ENCODE assay signal across 8 cellular contexts in the genomic region with DNA sequence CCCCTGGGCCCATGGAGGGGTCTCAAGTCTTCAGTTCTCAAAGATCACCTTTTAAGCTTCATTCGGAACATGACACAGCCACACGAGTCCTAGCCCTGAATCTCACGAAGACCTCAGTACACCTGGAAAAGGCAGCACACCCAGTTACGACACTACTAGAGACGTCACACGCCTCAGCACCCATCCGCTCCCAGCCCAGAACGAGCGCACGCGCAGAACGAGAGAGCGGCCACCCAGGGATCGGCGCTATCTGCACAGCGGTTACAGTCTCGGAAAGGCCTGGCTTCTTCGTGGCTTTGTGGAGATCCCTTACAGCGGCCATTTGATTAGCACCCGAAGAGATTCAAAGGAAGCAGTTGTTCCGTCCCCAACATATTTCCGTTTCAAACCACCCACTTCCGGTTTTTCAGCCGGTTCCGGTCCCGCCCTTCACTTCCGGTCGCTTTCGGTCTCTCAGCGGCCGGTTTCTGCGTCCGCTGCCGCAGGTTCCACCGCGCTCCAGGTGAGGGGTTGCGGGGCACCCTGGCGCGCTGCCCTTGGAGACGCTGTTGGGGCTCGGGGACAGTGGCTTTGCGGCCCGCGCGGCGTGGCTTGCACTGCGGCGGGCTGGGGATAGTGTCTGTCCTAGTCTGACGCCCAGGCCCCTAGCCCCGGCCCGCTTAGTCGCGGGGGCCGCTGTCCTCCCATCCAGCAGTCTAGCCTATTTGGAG. TPM values are rescaled to one million over a fixed set of nuclear protein-coding genes. Genes with fewer than 3 reads are reported as not detected.
DNase-seq lines count a peak whose midpoint lies in the region; ATAC-seq and TF ChIP-seq lines count a peak whose summit lies in the region.

TSS of gene UBLCP1 (plus strand) at position 432 of the 710 bp plus-strand sequence. CDS start 5,626 bp downstream, outside the sequence.

- DNase-seq in AML-193 (lab: John Stamatoyannopoulos, UW): peak; percentile 83 to 84
- peak; percentile 60 for DNase-seq in NCI-H510A treated with DMSO at 0.1 percent for 48 hours (lab: John Stamatoyannopoulos, UW)
- peak; percentile 57 to 68 for DNase-seq in activated CD4-positive, alpha-beta T cell treated with anti-CD3 and anti-CD28 coated beads for 24 hours (ENCODE audit: low read depth in 2 of 2)
- peak; percentile 87 for DNase-seq in cerebellum (ENCODE audit: low spot score)
- peak; percentile 42 for DNase-seq in kidney epithelial cell (ENCODE audit: low read depth)
- peak; percentile 68 to 69 for DNase-seq in stimulated activated CD4-positive, alpha-beta T cell treated with anti-CD3 and anti-CD28 coated beads, Interleukin-15, amount 100 ng/mL, for 48 hours (ENCODE audit: low read depth in 2 of 2)

- H3K27me3 ChIP-seq in kidney epithelial cell (ENCODE audit: control insufficient read depth, insufficient read depth, low read length): no peaks in the 10 kb centered on the region

- no peaks in the 10 kb centered on the region for H3K36me3 ChIP-seq in kidney epithelial cell (ENCODE audit: control insufficient read depth, insufficient read depth, low read length)

- peak; percentile 89 for TF ChIP-seq POLR2A in GM19193 (IDR thresholded peaks at IDR 0.05; ENCODE audit: extremely low read depth, insufficient read depth, insufficient read length)

- H3K4me3 ChIP-seq in kidney epithelial cell (ENCODE audit: low read depth, low read length): peak within 1 kb of the TSS; percentile 83

- no peak for TF ChIP-seq CTCF in kidney epithelial cell (IDR thresholded peaks at IDR 0.05; ENCODE audit: insufficient read depth, low read length, poor library complexity, severe bottlenecking)

- ATAC-seq in HG03432 (IDR thresholded peaks at IDR 0.05; ENCODE audit: unreplicated experiment): peak; percentile 93

RNA-seq across cellular contexts. Expression of gene UBLCP1, which starts in this region (rescaled TPM):
- total RNA-seq in cerebellum (18.2 TPM), kidney epithelial cell (42.5 and 46.0 TPM in 2 replicates)

Comparison
In these comparisons a context has a peak if more than half of its experiments do, and no peak if none do; other contexts are left out.
1. Peak in every context shown above with its lines: DNase-seq, ATAC-seq and H3K4me3 ChIP-seq.